Comparison of ENCODE assay signal across 21 cellular contexts in the genomic region with DNA sequence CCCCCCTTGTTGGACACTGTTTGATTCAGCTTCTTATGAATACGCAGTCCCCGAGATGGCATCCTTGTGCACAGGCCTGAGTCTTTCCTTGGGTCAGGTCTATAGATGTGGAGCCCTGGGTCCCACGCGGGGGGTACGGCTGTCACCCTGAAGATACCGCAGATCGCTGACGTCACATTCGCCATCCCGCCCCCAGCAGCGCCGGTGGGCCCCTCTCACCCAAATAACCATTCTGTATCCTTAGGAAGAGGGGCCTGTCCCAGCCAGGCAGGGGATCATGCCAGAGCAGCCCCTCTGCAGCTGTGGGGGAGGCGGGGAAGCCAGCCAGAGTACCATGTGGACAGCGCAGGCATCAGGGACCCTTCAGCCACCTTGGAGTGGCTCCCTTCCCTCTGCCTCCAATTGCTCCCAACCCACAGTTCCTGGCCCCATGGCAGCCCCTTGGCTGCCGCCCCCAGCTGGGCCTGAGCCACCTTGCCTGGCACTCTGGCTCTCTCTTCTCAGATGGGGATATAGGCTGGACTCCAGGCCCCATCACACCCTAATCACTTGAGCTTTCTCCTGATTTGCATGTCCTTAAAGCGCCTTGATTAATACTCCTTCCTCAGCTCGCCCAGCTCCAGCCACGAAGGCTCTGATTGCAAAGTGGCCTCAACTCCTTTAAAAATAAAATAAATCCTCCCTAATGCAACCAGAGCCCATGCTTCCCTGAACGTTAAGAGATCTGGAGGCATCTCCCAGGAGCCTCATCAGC.
"Had no signal": no experiment of that assay in that cellular context is flagged by ENCODE, and none has a peak within 500 bp of the region (broad histone marks: within the 10 kb centered on the region; RNA-seq: fewer than 3 reads in every experiment).

No MANE protein-coding gene starts in this region.

- H3K27me3 ChIP-seq: breast epithelium had no signal

- H3K36me3 Mint-ChIP-seq: stimulated activated naive B cell treated with anti-CD40 and anti-IgM and Interleukin-4, amounts not matched to agents 10 μg/mL and 1 μg/mL and 100 μg/mL, for 72 hours had no signal

- H3K4me3 Mint-ChIP-seq: activated CD4-positive, alpha-beta T cell treated with anti-CD3 and anti-CD28 coated beads, Interleukin-2, amount 10 ng/mL, durations not matched to agents 7 days and 5 days; activated CD8-positive, alpha-beta T cell treated with anti-CD3 and anti-CD28 coated beads, Interleukin-2, amount 10 ng/mL, durations not matched to agents 7 days and 5 days; neural crest cell; stimulated activated naive B cell treated with anti-CD40 and anti-IgM and Interleukin-4, amounts not matched to agents 10 μg/mL and 1 μg/mL and 100 μg/mL, for 72 hours had no signal

- H3K4me3 ChIP-seq: breast epithelium, lung, psoas muscle had no signal

- H3K9me3 ChIP-seq: breast epithelium, psoas muscle had no signal

- H3K4me1 ChIP-seq: breast epithelium, psoas muscle had no signal

- FAIRE-seq: frontal cortex, keratinocyte, small intestine had no signal

- H3K4me1 Mint-ChIP-seq: activated CD4-positive, alpha-beta T cell treated with anti-CD3 and anti-CD28 coated beads, Interleukin-2, amount 10 ng/mL, durations not matched to agents 7 days and 5 days; stimulated activated naive B cell treated with anti-CD40 and anti-IgM and Interleukin-4, amounts not matched to agents 10 μg/mL and 1 μg/mL and 100 μg/mL, for 72 hours had no signal

- H3K27ac ChIP-seq: psoas muscle had no signal

- DNase-seq: activated CD4-positive, alpha-beta T cell treated with anti-CD3 and anti-CD28 coated beads, Interleukin-2, amount 10 ng/mL, durations not matched to agents 7 days and 5 days; activated CD8-positive, alpha-beta T cell treated with anti-CD3 and anti-CD28 coated beads, Interleukin-2, amount 10 ng/mL, durations not matched to agents 7 days and 5 days; activated effector memory CD4-positive, alpha-beta T cell treated with anti-CD3 and anti-CD28 coated beads, Interleukin-2, amount 50 U/mL, for 16 hours; activated naive CD4-positive, alpha-beta T cell treated with anti-CD3 and anti-CD28 coated beads, Interleukin-2, amount 50 U/mL, for 16 hours; activated T-cell treated with anti-CD3 and anti-CD28 coated beads, Interleukin-2, amount 50 U/mL, for 48 hours; aorta; cerebellar nuclear complex; cortex of kidney; hypothalamus; midbrain; psoas muscle; small intestine; stimulated activated CD4-positive, alpha-beta T cell treated with anti-CD3 and anti-CD28 coated beads, Interleukin-4, amount 100 ng/mL, for 24 hours; stimulated activated naive B cell treated with anti-CD40 and anti-IgM and Interleukin-4, amounts not matched to agents 10 μg/mL and 1 μg/mL and 100 μg/mL, for 72 hours had no signal

- ATAC-seq: activated CD8-positive, alpha-beta T cell treated with anti-CD3 and anti-CD28 coated beads, Interleukin-2, amount 10 ng/mL, durations not matched to agents 7 days and 5 days; left lobe of liver; psoas muscle; right cardiac atrium; stimulated activated naive B cell treated with anti-CD40 and anti-IgM and Interleukin-4, amounts not matched to agents 10 μg/mL and 1 μg/mL and 100 μg/mL, for 72 hours had no signal

- H3K9me3 Mint-ChIP-seq: activated CD4-positive, alpha-beta T cell treated with anti-CD3 and anti-CD28 coated beads, Interleukin-2, amount 10 ng/mL, durations not matched to agents 7 days and 5 days; neural crest cell had no signal

- H3K27ac Mint-ChIP-seq: activated CD4-positive, alpha-beta T cell treated with anti-CD3 and anti-CD28 coated beads, Interleukin-2, amount 10 ng/mL, durations not matched to agents 7 days and 5 days; activated CD8-positive, alpha-beta T cell treated with anti-CD3 and anti-CD28 coated beads, Interleukin-2, amount 10 ng/mL, durations not matched to agents 7 days and 5 days; stimulated activated naive B cell treated with anti-CD40 and anti-IgM and Interleukin-4, amounts not matched to agents 10 μg/mL and 1 μg/mL and 100 μg/mL, for 72 hours had no signal

- H3K36me3 ChIP-seq: breast epithelium had no signal
